ENCODE assay signal across 15 cellular contexts in the genomic region with DNA sequence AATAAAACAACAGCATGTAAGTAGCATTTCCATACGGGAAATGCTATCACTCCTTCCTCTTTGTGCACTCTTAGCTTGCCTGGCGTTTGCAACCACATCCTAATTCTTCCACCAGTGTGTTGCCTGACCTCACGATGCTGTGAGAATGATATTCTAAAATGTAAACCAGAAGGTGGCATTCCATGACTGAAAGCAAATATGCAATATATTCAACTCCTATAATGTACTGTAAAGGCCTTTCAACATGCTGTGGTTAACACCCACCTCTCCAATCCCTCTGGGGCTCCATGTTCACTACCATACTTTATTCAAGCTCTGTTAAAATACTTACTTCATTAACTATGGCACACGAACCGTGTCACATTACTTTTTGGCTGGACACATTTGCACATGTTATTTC.
"Had no signal": no experiment of that assay in that cellular context is flagged by ENCODE, and none has a peak within 500 bp of the region (broad histone marks: within the 10 kb centered on the region; RNA-seq: fewer than 3 reads in every experiment).

No MANE protein-coding gene starts in this region.

- H3K4me3 ChIP-seq: colonic mucosa, lung, prostate gland, stomach had no signal

- DNase-seq: activated CD4-positive, alpha-beta T cell treated with anti-CD3 and anti-CD28 coated beads, Interleukin-2, amount 50 U/mL, for 48 hours; activated gamma-delta T cell; activated T-cell treated with anti-CD3 and anti-CD28 coated beads, Interleukin-2, amount 50 U/mL, for 48 hours; anterior cingulate cortex; colonic mucosa; effector CD8-positive, alpha-beta T cell; glutamatergic neuron; left cardiac atrium; naive thymus-derived CD4-positive, alpha-beta T cell; occipital lobe; stimulated activated CD4-positive, alpha-beta T cell treated with anti-CD3 and anti-CD28 coated beads, Interleukin-4, amount 100 ng/mL, for 1 hour; stimulated activated CD8-positive, alpha-beta memory T cell treated with anti-CD3 and anti-CD28 coated beads, Interleukin-4, amount 100 ng/mL, for 48 hours; stomach had no signal
